26 cellular contexts compared by ENCODE assay signal in the genomic region with DNA sequence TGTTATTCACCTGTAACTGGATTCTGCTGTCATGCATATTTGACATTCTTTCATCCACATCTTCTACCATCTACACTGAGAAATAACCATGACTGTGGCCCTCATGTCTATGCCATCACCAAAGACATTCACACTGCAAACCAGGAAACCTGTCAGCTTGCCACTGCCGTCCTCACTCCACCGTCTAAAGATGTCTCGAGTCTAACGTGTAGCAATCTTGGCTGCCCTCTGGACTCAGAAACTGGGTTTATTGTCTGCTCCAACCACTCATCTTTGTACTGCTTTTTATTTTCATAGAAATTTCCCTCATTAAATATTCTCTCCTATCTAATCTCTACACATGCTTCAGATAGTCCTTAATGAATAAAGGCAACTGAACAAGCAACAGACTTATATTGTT.
"Had no signal": no experiment of that assay in that cellular context is flagged by ENCODE, and none has a peak within 500 bp of the region (broad histone marks: within the 10 kb centered on the region; RNA-seq: fewer than 3 reads in every experiment).

No MANE protein-coding gene starts in this region.

- ATAC-seq: left colon; left lung; lower lobe of right lung; natural killer cell; right cardiac atrium; sciatic nerve; stimulated activated effector memory CD8-positive, alpha-beta T cell treated with anti-CD3 and anti-CD28 coated beads, Interleukin-12 subunit alpha, Interleukin-12 subunit beta, amount 100 ng/mL, for 72 hours; upper lobe of right lung had no signal

- H3K9me3 ChIP-seq: left lung, lower lobe of right lung, ovary, prostate gland, spleen, suprapubic skin, thoracic aorta, tibial artery, upper lobe of right lung had no signal

- DNase-seq: hypothalamus; immature natural killer cell; kidney; left colon; left lung; lower lobe of right lung; mammary epithelial cell; mesenchymal stem cell; naive B cell; natural killer cell; ovary; posterior cingulate gyrus; retina; right cardiac atrium; spleen; stimulated activated CD4-positive, alpha-beta T cell treated with anti-CD3 and anti-CD28 coated beads, Interleukin-4, amount 100 ng/mL, for 24 hours; stimulated activated naive CD4-positive, alpha-beta T cell; tibial artery; upper lobe of right lung had no signal

- H3K27me3 ChIP-seq: left lung, ovary, spleen, suprapubic skin, tibial artery, upper lobe of right lung had no signal

- H3K36me3 ChIP-seq: left lung, lower lobe of right lung, ovary, prostate gland, spleen, suprapubic skin, thoracic aorta, tibial artery, upper lobe of right lung had no signal

- H3K4me1 ChIP-seq: left lung, lower lobe of right lung, prostate gland, spleen, suprapubic skin, upper lobe of right lung had no signal

- FAIRE-seq: kidney, urothelium cell line had no signal

- H3K27ac ChIP-seq: left lung, lower lobe of right lung, ovary, prostate gland, skin epidermis, spleen, suprapubic skin, thoracic aorta, tibial artery, upper lobe of right lung had no signal

- H3K4me3 ChIP-seq: left lung, lower lobe of right lung, ovary, prostate gland, skin epidermis, spleen, suprapubic skin, thoracic aorta, tibial artery, upper lobe of right lung had no signal
